Comparison of ENCODE assay signal across 17 cellular contexts in genomic region chr16:17382514-17382913, GRCh38.
DNase-seq lines count a peak whose midpoint lies in the region; ATAC-seq, FAIRE-seq and TF ChIP-seq lines count a peak whose summit lies in the region.
"Had no signal": no experiment of that assay in that cellular context is flagged by ENCODE, and none has a peak within 500 bp of the region (broad histone marks: within the 10 kb centered on the region; RNA-seq: fewer than 3 reads in every experiment).

No MANE protein-coding gene starts in this region.

- no peaks in the 10 kb centered on the region for H3K27me3 Mint-ChIP-seq in CD14-positive monocyte (ENCODE audit: low read depth in 3 of 3)
- no peaks in the 10 kb centered on the region for H3K27me3 Mint-ChIP-seq in dendritic cell treated with granulocyte-macrophage colony-stimulating factor and Interleukin-4, amounts not matched to agents 40 ng/mL and 50 ng/mL, for 4 days
- H3K27me3 Mint-ChIP-seq in natural killer cell treated with Interleukin-12 subunit alpha and Interleukin-12 subunit beta and Interleukin-15 and Interleukin-18, amount 100 ng/mL, for 72 hours, result no peaks in the 10 kb centered on the region
- H3K27me3 Mint-ChIP-seq: activated B cell treated with CpG ODN at 0.5 μM for 24 hours; activated naive CD8-positive, alpha-beta T cell treated with anti-CD3 and anti-CD28 coated beads, Interleukin-2, amount 50 U/mL, for 24 hours had no signal

- FAIRE-seq in GM12891 (lab: Jason Lieb, UNC), result peak; percentile 47
- FAIRE-seq: endometrium, GM12878 had no signal

- no peaks in the 10 kb centered on the region for H3K9me3 Mint-ChIP-seq in CD14-positive monocyte
- H3K9me3 Mint-ChIP-seq in dendritic cell treated with granulocyte-macrophage colony-stimulating factor and Interleukin-4, amounts not matched to agents 40 ng/mL and 50 ng/mL, for 4 days, result no peaks in the 10 kb centered on the region
- no peaks in the 10 kb centered on the region for H3K9me3 Mint-ChIP-seq in natural killer cell treated with Interleukin-12 subunit alpha and Interleukin-12 subunit beta and Interleukin-15 and Interleukin-18, amount 100 ng/mL, for 72 hours
- H3K9me3 Mint-ChIP-seq: activated B cell treated with CpG ODN at 0.5 μM for 24 hours; activated naive CD8-positive, alpha-beta T cell treated with anti-CD3 and anti-CD28 coated beads, Interleukin-2, amount 50 U/mL, for 24 hours had no signal

- intact Hi-C loops in CD14-positive monocyte (cut with micrococcal nuclease), result loop anchor here in 1 of 2 donors (5.0 kb wide), 2 partner anchors 35 to 65 kb away; no protein-coding TSS in a partner anchor
- intact Hi-C loops in dendritic cell treated with granulocyte-macrophage colony-stimulating factor and Interleukin-4, amounts not matched to agents 40 ng/mL and 50 ng/mL, for 4 days (cut with micrococcal nuclease), result loop anchor here (5.0 kb wide), 1 partner anchor 40 kb away; no protein-coding TSS in a partner anchor

- no peak for TF ChIP-seq CTCF in CD14-positive monocyte (IDR thresholded peaks at IDR 0.05)

- H3K4me1 Mint-ChIP-seq in CD14-positive monocyte, result peaks cover 69% of the 10 kb centered on the region
- H3K4me1 Mint-ChIP-seq in dendritic cell treated with granulocyte-macrophage colony-stimulating factor and Interleukin-4, amounts not matched to agents 40 ng/mL and 50 ng/mL, for 4 days (ENCODE audit: low read depth), result peaks cover 65% of the 10 kb centered on the region
- H3K4me1 Mint-ChIP-seq in natural killer cell treated with Interleukin-12 subunit alpha and Interleukin-12 subunit beta and Interleukin-15 and Interleukin-18, amount 100 ng/mL, for 72 hours (ENCODE audit: low read depth in 2 of 2), result peaks cover 40 to 44% of the 10 kb centered on the region in 2 donors

- ATAC-seq in natural killer cell treated with Interleukin-12 subunit alpha and Interleukin-12 subunit beta and Interleukin-15 and Interleukin-18, amount 100 ng/mL, for 72 hours, result peak in 1 of 2 donors; percentile 43
- no peak for ATAC-seq in GM21576 (IDR thresholded peaks at IDR 0.05; ENCODE audit: unreplicated experiment)
- ATAC-seq: activated naive CD8-positive, alpha-beta T cell treated with anti-CD3 and anti-CD28 coated beads, Interleukin-2, amount 50 U/mL, for 24 hours; GM12878; HCT116 had no signal

- peaks cover 8 to 9% of the 10 kb centered on the region in 2 donors for H3K36me3 Mint-ChIP-seq in CD14-positive monocyte
- H3K36me3 Mint-ChIP-seq in dendritic cell treated with granulocyte-macrophage colony-stimulating factor and Interleukin-4, amounts not matched to agents 40 ng/mL and 50 ng/mL, for 4 days (ENCODE audit: low read depth), result no peaks in the 10 kb centered on the region
- H3K36me3 Mint-ChIP-seq in natural killer cell treated with Interleukin-12 subunit alpha and Interleukin-12 subunit beta and Interleukin-15 and Interleukin-18, amount 100 ng/mL, for 72 hours, result no peaks in the 10 kb centered on the region

- H3K4me3 Mint-ChIP-seq in CD14-positive monocyte, result no peak overlapping the region
- H3K4me3 Mint-ChIP-seq in dendritic cell treated with granulocyte-macrophage colony-stimulating factor and Interleukin-4, amounts not matched to agents 40 ng/mL and 50 ng/mL, for 4 days, result no peak overlapping the region
- H3K4me3 Mint-ChIP-seq in natural killer cell treated with Interleukin-12 subunit alpha and Interleukin-12 subunit beta and Interleukin-15 and Interleukin-18, amount 100 ng/mL, for 72 hours, result peak overlapping the region; percentile 81
- H3K4me3 Mint-ChIP-seq: activated B cell treated with CpG ODN at 0.5 μM for 24 hours had no signal

- TF ChIP-seq POLR2A in GM12891 (IDR thresholded peaks at IDR 0.05; ENCODE audit: low read depth, low read length), result no peak

- peak overlapping the region in 6 of 7 donors; percentile 81 to 91 (median 84) for H3K27ac Mint-ChIP-seq in CD14-positive monocyte
- peak overlapping the region; percentile 73 for H3K27ac Mint-ChIP-seq in dendritic cell treated with granulocyte-macrophage colony-stimulating factor and Interleukin-4, amounts not matched to agents 40 ng/mL and 50 ng/mL, for 4 days
- peak overlapping the region; percentile 38 to 46 for H3K27ac Mint-ChIP-seq in natural killer cell treated with Interleukin-12 subunit alpha and Interleukin-12 subunit beta and Interleukin-15 and Interleukin-18, amount 100 ng/mL, for 72 hours

- DNase-seq in CD14-positive monocyte (ENCODE audit: low spot score), result no peak
- no peak for DNase-seq in GM12891 (ENCODE audit: insufficient read length, low spot score)
- no peak for DNase-seq in natural killer cell treated with Interleukin-12 subunit alpha and Interleukin-12 subunit beta and Interleukin-15 and Interleukin-18, amount 100 ng/mL, for 72 hours (ENCODE audit: low spot score)
- no peak for DNase-seq in NCI-H2227 (lab: John Stamatoyannopoulos, UW; ENCODE audit: unreplicated experiment)
- no peak for DNase-seq in Ammon's horn (ENCODE audit: low spot score)
- DNase-seq: activated B cell treated with CpG ODN at 0.5 μM for 24 hours; activated naive CD8-positive, alpha-beta T cell treated with anti-CD3 and anti-CD28 coated beads, Interleukin-2, amount 50 U/mL, for 24 hours; activated T-cell treated with anti-CD3 and anti-CD28 coated beads for 4 hours; caudate nucleus; gastrocnemius medialis; lower lobe of right lung; stimulated activated naive CD4-positive, alpha-beta T cell had no signal

TF ChIP-seq in GM12891, 5 proteins besides CTCF, POLR2A, EP300 and RAD21:
- TF ChIP-seq PAX5 (IDR thresholded peaks at IDR 0.05; ENCODE audit: insufficient read depth, low read length, severe bottlenecking) (no peak), SPI1 (IDR thresholded peaks at IDR 0.05; ENCODE audit: low read depth, low read length) (no peak), TAF1 (IDR thresholded peaks at IDR 0.05; ENCODE audit: low read depth, low read length) (no peak), POLR2AphosphoS5 (IDR thresholded peaks at IDR 0.05; ENCODE audit: low read depth, low read length) (no peak), POU2F2 (IDR thresholded peaks at IDR 0.05; ENCODE audit: low read depth, low read length) (no peak)
